Comparison of ENCODE assay signal across 9 cellular contexts in genomic region chr18:31657823-31658669, GRCh38. TPM values are rescaled to one million over a fixed set of nuclear protein-coding genes. Genes with fewer than 3 reads are reported as not detected.
DNase-seq lines count a peak whose midpoint lies in the region; ATAC-seq and TF ChIP-seq lines count a peak whose summit lies in the region.
"Had no signal": no experiment of that assay in that cellular context is flagged by ENCODE, and none has a peak within 500 bp of the region (broad histone marks: within the 10 kb centered on the region; RNA-seq: fewer than 3 reads in every experiment).

No MANE protein-coding gene starts in this region.

- H3K9me3 Mint-ChIP-seq in WTC11 = peaks cover 14% of the 10 kb centered on the region

- H3K4me3 Mint-ChIP-seq in WTC11 = no peak overlapping the region

- H3K27ac Mint-ChIP-seq in WTC11 = peak overlapping the region; percentile 67

- H3K27me3 Mint-ChIP-seq in WTC11 (ENCODE audit: low read depth) = no peaks in the 10 kb centered on the region

- DNase-seq in GM10248 (ENCODE audit: extremely low spot score) (peak; percentile 62), WTC11 (ENCODE audit: low spot score) (no peak), Kasumi-1 (lab: John Stamatoyannopoulos, UW) (no peak), middle frontal gyrus (ENCODE audit: extremely low spot score, low spot score) (no peak), SKM-1 (lab: John Stamatoyannopoulos, UW; ENCODE audit: unreplicated experiment) (no peak)
- DNase-seq in stimulated activated CD4-positive, alpha-beta T cell treated with anti-CD3 and anti-CD28 coated beads, Interleukin-4, amount 100 ng/mL, for 1 hour = peak; percentile 42

- CTCF ChIA-PET in GM10248 (lab: Yijun Ruan, JAX) (interaction anchor here (0.8 to 2.4 kb wide), 18 partner anchors 8 to 102 kb away, joined by 3 to 10 read pairs (median 5); partner anchors contain the start of gene B4GALT6), WTC11 (lab: Charles Lee) (interaction anchor here (0.8 to 1.5 kb wide), 2 partner anchors 22 to 234 kb away, joined by 3 to 6 read pairs; no protein-coding TSS in a partner anchor)

- no peak for TF ChIP-seq CTCF in GM10248 (IDR thresholded peaks at IDR 0.05; ENCODE audit: control extremely low read depth, extremely low read depth, low read depth, missing control alignments)
- TF ChIP-seq CTCF in WTC11 (IDR thresholded peaks at IDR 0.05) = no peak

- peaks cover 30% of the 10 kb centered on the region for H3K4me1 Mint-ChIP-seq in WTC11

- peaks cover 39% of the 10 kb centered on the region for H3K36me3 Mint-ChIP-seq in WTC11

- peak; percentile 68 for ATAC-seq in GM19468 (IDR thresholded peaks at IDR 0.05; ENCODE audit: extremely low read depth, unreplicated experiment)
- ATAC-seq in HG03442 (IDR thresholded peaks at IDR 0.05; ENCODE audit: unreplicated experiment) = peak; percentile 81
- peak; percentile 57 for ATAC-seq in WTC11
- ATAC-seq: HCT116 had no signal

- POLR2A ChIA-PET in GM10248 (lab: Yijun Ruan, JAX) (interaction anchor here (0.7 to 1.6 kb wide), 3 partner anchors 8 to 285 kb away, joined by 3 to 14 read pairs (median 4); partner anchors contain the start of gene TRAPPC8), WTC11 (lab: Charles Lee) (no interaction called here)

TF ChIP-seq in WTC11, 78 proteins besides CTCF, POLR2A, EP300 and RAD21:
- TF ChIP-seq NFE2L1 (CRISPR knock-in tag; IDR thresholded peaks at IDR 0.05) (no peak), MXD4 (CRISPR knock-in tag; IDR thresholded peaks at IDR 0.05; ENCODE audit: borderline replicate concordance) (no peak), ZNF219 (CRISPR knock-in tag; IDR thresholded peaks at IDR 0.05; ENCODE audit: borderline replicate concordance) (no peak), ZNF396 (CRISPR knock-in tag; IDR thresholded peaks at IDR 0.05; ENCODE audit: borderline replicate concordance) (no peak)
- TF ChIP-seq, protein P1, sequence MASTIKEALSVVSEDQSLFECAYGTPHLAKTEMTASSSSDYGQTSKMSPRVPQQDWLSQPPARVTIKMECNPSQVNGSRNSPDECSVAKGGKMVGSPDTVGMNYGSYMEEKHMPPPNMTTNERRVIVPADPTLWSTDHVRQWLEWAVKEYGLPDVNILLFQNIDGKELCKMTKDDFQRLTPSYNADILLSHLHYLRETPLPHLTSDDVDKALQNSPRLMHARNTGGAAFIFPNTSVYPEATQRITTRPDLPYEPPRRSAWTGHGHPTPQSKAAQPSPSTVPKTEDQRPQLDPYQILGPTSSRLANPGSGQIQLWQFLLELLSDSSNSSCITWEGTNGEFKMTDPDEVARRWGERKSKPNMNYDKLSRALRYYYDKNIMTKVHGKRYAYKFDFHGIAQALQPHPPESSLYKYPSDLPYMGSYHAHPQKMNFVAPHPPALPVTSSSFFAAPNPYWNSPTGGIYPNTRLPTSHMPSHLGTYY (CRISPR knock-in tag; IDR thresholded peaks at IDR 0.05) = no peak
TF ChIP-seq in WTC11: peak in this region for 0.

RNA-seq across cellular contexts. Expression of gene B4GALT6, which starts 26.3 kb away (rescaled TPM):
- total RNA-seq in WTC11 (2021) = 50.6 to 56.6 TPM (median 50.8 TPM) in 3 replicates

Comparison
In these comparisons a context has a peak if more than half of its experiments do, and no peak if none do; other contexts are left out.
1. DNase-seq: peak in GM10248 (single experiment) and stimulated activated CD4-positive, alpha-beta T cell treated with anti-CD3 and anti-CD28 coated beads, Interleukin-4, amount 100 ng/mL, for 1 hour (single experiment); none in WTC11 (single experiment), Kasumi-1 (0 of 2), middle frontal gyrus (single experiment) and SKM-1 (single experiment).
2. Peak in every context shown above with its lines, with median percentiles within 50 percentile points of each other: ATAC-seq.